In genomic region chr16:85673529-85674417, GRCh38 we compare ENCODE assay signal across 9 cellular contexts. TPM values are rescaled to one million over a fixed set of nuclear protein-coding genes. Genes with fewer than 3 reads are reported as not detected.
DNase-seq lines count a peak whose midpoint lies in the region; ATAC-seq, FAIRE-seq and TF ChIP-seq lines count a peak whose summit lies in the region.
"Had no signal": no experiment of that assay in that cellular context is flagged by ENCODE, and none has a peak within 500 bp of the region (broad histone marks: within the 10 kb centered on the region; RNA-seq: fewer than 3 reads in every experiment).

No MANE protein-coding gene starts in this region.

- no peak for TF ChIP-seq POLR2A in GM12891 (IDR thresholded peaks at IDR 0.05; ENCODE audit: low read depth, low read length)

- H3K9ac ChIP-seq in subcutaneous abdominal adipose tissue (ENCODE audit: low read length in 5 of 5) = peak overlapping the region in 1 of 5 donors; percentile 6

- ATAC-seq in GM18861 (IDR thresholded peaks at IDR 0.05; ENCODE audit: unreplicated experiment) = no peak
- ATAC-seq: WTC11 had no signal

- H3K9me3 ChIP-seq in ascending aorta (no peaks in the 10 kb centered on the region), subcutaneous abdominal adipose tissue (ENCODE audit: control insufficient read depth in 5 of 5, low read length in 5 of 5) (no peaks in the 10 kb centered on the region)

- peaks cover 34 to 56% of the 10 kb centered on the region in 2 donors for H3K36me3 ChIP-seq in ascending aorta
- H3K36me3 ChIP-seq in subcutaneous abdominal adipose tissue (ENCODE audit: control insufficient read depth in 5 of 5, insufficient read depth in 5 of 5, low read length in 5 of 5) = peaks cover 20 to 92% (median 63%) of the 10 kb centered on the region in 5 donors

- H3K27ac ChIP-seq in ascending aorta = peak overlapping the region; percentile 16 to 44
- H3K27ac ChIP-seq in subcutaneous abdominal adipose tissue (ENCODE audit: low read depth, low read length) = peak overlapping the region; percentile 51

- no peaks in the 10 kb centered on the region for H3K27me3 ChIP-seq in ascending aorta
- H3K27me3 ChIP-seq in subcutaneous abdominal adipose tissue (ENCODE audit: control insufficient read depth in 5 of 5, insufficient read depth in 4 of 5, low read length in 5 of 5) = no peaks in the 10 kb centered on the region

- H3K4me1 ChIP-seq in ascending aorta (peaks cover 0 to 2% of the 10 kb centered on the region in 2 donors), subcutaneous abdominal adipose tissue (ENCODE audit: control insufficient read depth in 5 of 5, insufficient read depth in 5 of 5, low read length in 5 of 5) (peaks cover 0 to 14% (median 11%) of the 10 kb centered on the region in 5 donors)

- peak; percentile 39 for DNase-seq in NCI-H1436 (lab: John Stamatoyannopoulos, UW)
- no peak for DNase-seq in NCI-H1436 treated with DMSO at 0.1 percent for 48 hours (lab: John Stamatoyannopoulos, UW)
- no peak for DNase-seq in ascending aorta (ENCODE audit: low spot score in 2 of 2)
- peak; percentile 21 for DNase-seq in left kidney (ENCODE audit: low read depth, low spot score)
- DNase-seq in GM12891 (ENCODE audit: insufficient read length, low spot score) = no peak
- DNase-seq in NCI-H526 treated with DMSO at 0.1 percent for 48 hours (lab: John Stamatoyannopoulos, UW) = no peak

- intact Hi-C loops in ascending aorta (cut with DNase I) = no loop called here

- no peak for TF ChIP-seq CTCF in ascending aorta (IDR thresholded peaks at IDR 0.05)

- no peak for FAIRE-seq in GM12891 (lab: Jason Lieb, UNC)

- H3K4me3 ChIP-seq in ascending aorta = no peak overlapping the region
- no peak overlapping the region for H3K4me3 ChIP-seq in subcutaneous abdominal adipose tissue (ENCODE audit: low read depth in 1 of 5, low read length in 5 of 5)

TF ChIP-seq in GM12891, 5 proteins besides CTCF, POLR2A, EP300 and RAD21:
- TF ChIP-seq SPI1 (IDR thresholded peaks at IDR 0.05; ENCODE audit: low read depth, low read length) = no peak
- no peak for TF ChIP-seq TAF1 (IDR thresholded peaks at IDR 0.05; ENCODE audit: low read depth, low read length)
- TF ChIP-seq POLR2AphosphoS5 (IDR thresholded peaks at IDR 0.05; ENCODE audit: low read depth, low read length) = no peak
- TF ChIP-seq PAX5 (IDR thresholded peaks at IDR 0.05; ENCODE audit: insufficient read depth, low read length, severe bottlenecking) = no peak
- no peak for TF ChIP-seq POU2F2 (IDR thresholded peaks at IDR 0.05; ENCODE audit: low read depth, low read length)

RNA-seq across cellular contexts. Expression of gene GINS2, which starts 15.0 kb away (rescaled TPM):
- not detected for total RNA-seq in ascending aorta
- polyA plus RNA-seq in GM12891 (2012; ENCODE audit: low read depth, missing spikeins) = 21.0 TPM

Comparison
In these comparisons a context has a peak if more than half of its experiments do, and no peak if none do; other contexts are left out.
1. DNase-seq: peak in NCI-H1436 (single experiment) and left kidney (single experiment); none in NCI-H1436 treated with DMSO at 0.1 percent for 48 hours (single experiment), ascending aorta (0 of 2), GM12891 (single experiment) and NCI-H526 treated with DMSO at 0.1 percent for 48 hours (single experiment).